In the genomic region with DNA sequence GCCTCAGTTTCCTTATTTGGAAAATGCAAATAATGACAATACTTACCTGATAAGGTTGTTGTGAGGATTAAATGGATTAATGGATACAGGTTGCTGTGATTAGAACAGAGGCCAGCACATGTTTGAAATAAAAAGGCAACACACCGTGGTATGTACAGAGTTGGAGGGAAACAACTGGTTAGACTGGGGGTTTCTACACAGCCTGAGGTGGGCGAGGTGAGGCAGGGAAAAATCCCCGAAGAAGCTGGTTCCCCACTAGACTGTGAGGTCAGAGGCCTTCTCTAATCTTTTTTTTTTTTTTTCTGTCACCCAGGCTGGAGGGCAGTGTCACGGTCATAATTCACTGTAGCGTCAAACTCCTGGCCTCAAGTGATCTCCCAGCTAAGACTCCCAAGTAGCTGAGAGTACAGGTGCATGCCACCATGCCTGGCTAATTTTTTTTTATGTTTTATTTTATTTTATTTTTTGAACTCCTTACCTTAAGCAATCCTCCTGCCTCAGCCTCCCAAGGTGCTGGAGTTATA, we compare ENCODE assay signal across 2 cellular contexts.
TF ChIP-seq lines count a peak whose summit lies in the region.

No MANE protein-coding gene starts in this region.

TF ChIP-seq in SK-N-SH, 30 proteins besides CTCF, POLR2A, EP300 and RAD21 (continued from another document):
- TF ChIP-seq, protein P1, sequence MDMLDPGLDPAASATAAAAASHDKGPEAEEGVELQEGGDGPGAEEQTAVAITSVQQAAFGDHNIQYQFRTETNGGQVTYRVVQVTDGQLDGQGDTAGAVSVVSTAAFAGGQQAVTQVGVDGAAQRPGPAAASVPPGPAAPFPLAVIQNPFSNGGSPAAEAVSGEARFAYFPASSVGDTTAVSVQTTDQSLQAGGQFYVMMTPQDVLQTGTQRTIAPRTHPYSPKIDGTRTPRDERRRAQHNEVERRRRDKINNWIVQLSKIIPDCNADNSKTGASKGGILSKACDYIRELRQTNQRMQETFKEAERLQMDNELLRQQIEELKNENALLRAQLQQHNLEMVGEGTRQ (IDR thresholded peaks at IDR 0.05; ENCODE audit: borderline replicate concordance, low read depth, low read length) = no peak
- TF ChIP-seq TAF1 (IDR thresholded peaks at IDR 0.05; ENCODE audit: borderline replicate concordance, low read depth, low read length) (no peak), CHD2 (IDR thresholded peaks at IDR 0.05; ENCODE audit: low read length, partially characterized antibody) (no peak), TEAD4 (IDR thresholded peaks at IDR 0.05; ENCODE audit: borderline replicate concordance, insufficient read depth) (no peak), MXI1 (IDR thresholded peaks at IDR 0.05; ENCODE audit: low read depth, low read length) (no peak), POLR2AphosphoS5 (IDR thresholded peaks at IDR 0.05; ENCODE audit: low read depth, low read length) (no peak), NRF1 (IDR thresholded peaks at IDR 0.05; ENCODE audit: low read depth, low read length) (no peak), ELF1 (IDR thresholded peaks at IDR 0.05) (no peak), FOXM1 (IDR thresholded peaks at IDR 0.05; ENCODE audit: low read depth) (no peak), MEF2A (IDR thresholded peaks at IDR 0.05; ENCODE audit: borderline replicate concordance, low read depth) (no peak), TCF12 (IDR thresholded peaks at IDR 0.05) (no peak), RXRA (IDR thresholded peaks at IDR 0.05; ENCODE audit: borderline replicate concordance, low read depth) (no peak), SIN3A (IDR thresholded peaks at IDR 0.05; ENCODE audit: borderline replicate concordance, low read depth, low read length) (no peak)
- TF ChIP-seq, protein P2, sequence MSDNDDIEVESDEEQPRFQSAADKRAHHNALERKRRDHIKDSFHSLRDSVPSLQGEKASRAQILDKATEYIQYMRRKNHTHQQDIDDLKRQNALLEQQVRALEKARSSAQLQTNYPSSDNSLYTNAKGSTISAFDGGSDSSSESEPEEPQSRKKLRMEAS (IDR thresholded peaks at IDR 0.05; ENCODE audit: low read depth) = no peak
- TF ChIP-seq, protein P3, sequence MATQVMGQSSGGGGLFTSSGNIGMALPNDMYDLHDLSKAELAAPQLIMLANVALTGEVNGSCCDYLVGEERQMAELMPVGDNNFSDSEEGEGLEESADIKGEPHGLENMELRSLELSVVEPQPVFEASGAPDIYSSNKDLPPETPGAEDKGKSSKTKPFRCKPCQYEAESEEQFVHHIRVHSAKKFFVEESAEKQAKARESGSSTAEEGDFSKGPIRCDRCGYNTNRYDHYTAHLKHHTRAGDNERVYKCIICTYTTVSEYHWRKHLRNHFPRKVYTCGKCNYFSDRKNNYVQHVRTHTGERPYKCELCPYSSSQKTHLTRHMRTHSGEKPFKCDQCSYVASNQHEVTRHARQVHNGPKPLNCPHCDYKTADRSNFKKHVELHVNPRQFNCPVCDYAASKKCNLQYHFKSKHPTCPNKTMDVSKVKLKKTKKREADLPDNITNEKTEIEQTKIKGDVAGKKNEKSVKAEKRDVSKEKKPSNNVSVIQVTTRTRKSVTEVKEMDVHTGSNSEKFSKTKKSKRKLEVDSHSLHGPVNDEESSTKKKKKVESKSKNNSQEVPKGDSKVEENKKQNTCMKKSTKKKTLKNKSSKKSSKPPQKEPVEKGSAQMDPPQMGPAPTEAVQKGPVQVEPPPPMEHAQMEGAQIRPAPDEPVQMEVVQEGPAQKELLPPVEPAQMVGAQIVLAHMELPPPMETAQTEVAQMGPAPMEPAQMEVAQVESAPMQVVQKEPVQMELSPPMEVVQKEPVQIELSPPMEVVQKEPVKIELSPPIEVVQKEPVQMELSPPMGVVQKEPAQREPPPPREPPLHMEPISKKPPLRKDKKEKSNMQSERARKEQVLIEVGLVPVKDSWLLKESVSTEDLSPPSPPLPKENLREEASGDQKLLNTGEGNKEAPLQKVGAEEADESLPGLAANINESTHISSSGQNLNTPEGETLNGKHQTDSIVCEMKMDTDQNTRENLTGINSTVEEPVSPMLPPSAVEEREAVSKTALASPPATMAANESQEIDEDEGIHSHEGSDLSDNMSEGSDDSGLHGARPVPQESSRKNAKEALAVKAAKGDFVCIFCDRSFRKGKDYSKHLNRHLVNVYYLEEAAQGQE (IDR thresholded peaks at IDR 0.05; ENCODE audit: low read depth, low read length) = no peak
- TF ChIP-seq, protein P4, sequence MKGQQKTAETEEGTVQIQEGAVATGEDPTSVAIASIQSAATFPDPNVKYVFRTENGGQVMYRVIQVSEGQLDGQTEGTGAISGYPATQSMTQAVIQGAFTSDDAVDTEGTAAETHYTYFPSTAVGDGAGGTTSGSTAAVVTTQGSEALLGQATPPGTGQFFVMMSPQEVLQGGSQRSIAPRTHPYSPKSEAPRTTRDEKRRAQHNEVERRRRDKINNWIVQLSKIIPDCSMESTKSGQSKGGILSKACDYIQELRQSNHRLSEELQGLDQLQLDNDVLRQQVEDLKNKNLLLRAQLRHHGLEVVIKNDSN (IDR thresholded peaks at IDR 0.05; ENCODE audit: borderline replicate concordance, low read depth) = no peak

TF ChIP-seq in SK-N-SH treated with all-trans-retinoic acid at 6 μM for 48 hours, 23 proteins besides CTCF, POLR2A, EP300 and RAD21:
- TF ChIP-seq, protein P5, sequence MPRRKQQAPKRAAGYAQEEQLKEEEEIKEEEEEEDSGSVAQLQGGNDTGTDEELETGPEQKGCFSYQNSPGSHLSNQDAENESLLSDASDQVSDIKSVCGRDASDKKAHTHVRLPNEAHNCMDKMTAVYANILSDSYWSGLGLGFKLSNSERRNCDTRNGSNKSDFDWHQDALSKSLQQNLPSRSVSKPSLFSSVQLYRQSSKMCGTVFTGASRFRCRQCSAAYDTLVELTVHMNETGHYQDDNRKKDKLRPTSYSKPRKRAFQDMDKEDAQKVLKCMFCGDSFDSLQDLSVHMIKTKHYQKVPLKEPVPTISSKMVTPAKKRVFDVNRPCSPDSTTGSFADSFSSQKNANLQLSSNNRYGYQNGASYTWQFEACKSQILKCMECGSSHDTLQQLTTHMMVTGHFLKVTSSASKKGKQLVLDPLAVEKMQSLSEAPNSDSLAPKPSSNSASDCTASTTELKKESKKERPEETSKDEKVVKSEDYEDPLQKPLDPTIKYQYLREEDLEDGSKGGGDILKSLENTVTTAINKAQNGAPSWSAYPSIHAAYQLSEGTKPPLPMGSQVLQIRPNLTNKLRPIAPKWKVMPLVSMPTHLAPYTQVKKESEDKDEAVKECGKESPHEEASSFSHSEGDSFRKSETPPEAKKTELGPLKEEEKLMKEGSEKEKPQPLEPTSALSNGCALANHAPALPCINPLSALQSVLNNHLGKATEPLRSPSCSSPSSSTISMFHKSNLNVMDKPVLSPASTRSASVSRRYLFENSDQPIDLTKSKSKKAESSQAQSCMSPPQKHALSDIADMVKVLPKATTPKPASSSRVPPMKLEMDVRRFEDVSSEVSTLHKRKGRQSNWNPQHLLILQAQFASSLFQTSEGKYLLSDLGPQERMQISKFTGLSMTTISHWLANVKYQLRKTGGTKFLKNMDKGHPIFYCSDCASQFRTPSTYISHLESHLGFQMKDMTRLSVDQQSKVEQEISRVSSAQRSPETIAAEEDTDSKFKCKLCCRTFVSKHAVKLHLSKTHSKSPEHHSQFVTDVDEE (CRISPR knock-in tag; IDR thresholded peaks at IDR 0.05) = no peak
